ENCODE assay signal across 16 cellular contexts in genomic region chr5:111237470-111237869, GRCh38. TPM values are rescaled to one million over a fixed set of nuclear protein-coding genes. Genes with fewer than 3 reads are reported as not detected.
DNase-seq lines count a peak whose midpoint lies in the region; ATAC-seq and TF ChIP-seq lines count a peak whose summit lies in the region.
"Had no signal": no experiment of that assay in that cellular context is flagged by ENCODE, and none has a peak within 500 bp of the region (broad histone marks: within the 10 kb centered on the region; RNA-seq: fewer than 3 reads in every experiment).

No MANE protein-coding gene starts in this region.

- no peak overlapping the region for H3K18ac ChIP-seq in IMR-90 (ENCODE audit: low read depth, low read length)

- no peak overlapping the region for H3K4ac ChIP-seq in IMR-90 (ENCODE audit: low read depth, low read length)

- H3K27me3 ChIP-seq in IMR-90 (ENCODE audit: control insufficient read depth, insufficient read depth, low read length) (no peaks in the 10 kb centered on the region), right atrium auricular region (no peaks in the 10 kb centered on the region)
- no peaks in the 10 kb centered on the region for H3K27me3 ChIP-seq in naive thymus-derived CD4-positive, alpha-beta T cell (ENCODE audit: control insufficient read depth in 2 of 2, insufficient read depth in 2 of 2, low read length in 2 of 2)
- H3K27me3 ChIP-seq: gastrocnemius medialis had no signal

- no peak overlapping the region for H3K4me3 ChIP-seq in IMR-90 (ENCODE audit: insufficient read depth, low read depth, low read length)
- peak overlapping the region; percentile 38 for H3K4me3 ChIP-seq in naive thymus-derived CD4-positive, alpha-beta T cell (ENCODE audit: low read length)
- H3K4me3 ChIP-seq in right atrium auricular region = no peak overlapping the region
- H3K4me3 ChIP-seq: gastrocnemius medialis, SJSA1 had no signal

- TF ChIP-seq RAD21 in IMR-90 (IDR thresholded peaks at IDR 0.05; ENCODE audit: low read length) = no peak

- no peak overlapping the region for H4K5ac ChIP-seq in IMR-90 (ENCODE audit: low read depth, low read length)

- in situ Hi-C loops in IMR-90 (cut with MboI; ENCODE audit: low sequenced_read_pairs) = no loop called here

- TF ChIP-seq CTCF in IMR-90 (conservative IDR thresholded peaks at IDR 0.05; ENCODE audit: low read depth, low read length) (no peak), right atrium auricular region (IDR thresholded peaks at IDR 0.05) (no peak)

- no peak overlapping the region for H3K14ac ChIP-seq in IMR-90 (replicated peaks; ENCODE audit: low read depth, low read length)

- intact Hi-C loops in IMR-90 (cut with micrococcal nuclease) = no loop called here
- intact Hi-C loops in naive thymus-derived CD4-positive, alpha-beta T cell (cut with micrococcal nuclease) = loop anchor here (1.0 to 10.0 kb wide), 3 partner anchors 8 to 503 kb away; partner anchors contain the start of gene SLC25A46 (in 1 of the 2)

- H3K4me3 Mint-ChIP-seq in activated T-cell treated with anti-CD3 and anti-CD28 coated beads, Interleukin-2, amount 50 U/mL, for 24 hours = peak overlapping the region; percentile 57
- H3K4me3 Mint-ChIP-seq in activated naive CD8-positive, alpha-beta T cell treated with anti-CD3 and anti-CD28 coated beads, Interleukin-2, amount 10 ng/mL, durations not matched to agents 7 days and 5 days = peak overlapping the region; percentile 83
- peak overlapping the region; percentile 72 to 93 (median 78) for H3K4me3 Mint-ChIP-seq in naive thymus-derived CD4-positive, alpha-beta T cell

- TF ChIP-seq POLR2A in IMR-90 (IDR thresholded peaks at IDR 0.05; ENCODE audit: low read depth, low read length) = no peak

- ATAC-seq in IMR-90 (ENCODE audit: low read depth) (no peak), GM21529 (IDR thresholded peaks at IDR 0.05; ENCODE audit: unreplicated experiment) (no peak)
- ATAC-seq in activated naive CD8-positive, alpha-beta T cell treated with anti-CD3 and anti-CD28 coated beads, Interleukin-2, amount 10 ng/mL, durations not matched to agents 7 days and 5 days (ENCODE audit: low read depth) = peak; percentile 10
- no peak for ATAC-seq in naive thymus-derived CD4-positive, alpha-beta T cell
- ATAC-seq: gastrocnemius medialis had no signal

- no peaks in the 10 kb centered on the region for H3K9me3 ChIP-seq in IMR-90 (ENCODE audit: control insufficient read depth, insufficient read depth, low read length)
- no peaks in the 10 kb centered on the region for H3K9me3 ChIP-seq in naive thymus-derived CD4-positive, alpha-beta T cell (ENCODE audit: control insufficient read depth in 2 of 3, low read length in 3 of 3)
- H3K9me3 ChIP-seq in right atrium auricular region = no peaks in the 10 kb centered on the region
- H3K9me3 ChIP-seq: gastrocnemius medialis, SJSA1 had no signal

- H3K27ac ChIP-seq in IMR-90 (ENCODE audit: insufficient read depth, low read length) (no peak overlapping the region), right atrium auricular region (no peak overlapping the region)
- H3K27ac ChIP-seq in naive thymus-derived CD4-positive, alpha-beta T cell (ENCODE audit: low read depth, low read length) = peak overlapping the region; percentile 93
- H3K27ac ChIP-seq: gastrocnemius medialis, SJSA1 had no signal

- H4K91ac ChIP-seq in IMR-90 (ENCODE audit: insufficient read depth, low read depth, low read length) = no peak overlapping the region

- H2AK5ac ChIP-seq in IMR-90 (ENCODE audit: low read depth, low read length) = no peak overlapping the region

- no peak overlapping the region for H3K56ac ChIP-seq in IMR-90 (ENCODE audit: extremely low read depth, insufficient read depth, low read length)

- H3K23ac ChIP-seq in IMR-90 (ENCODE audit: low read depth, low read length) = no peak overlapping the region

- no peak overlapping the region for H2BK15ac ChIP-seq in IMR-90 (ENCODE audit: low read depth, low read length)

- no peak overlapping the region for H2BK20ac ChIP-seq in IMR-90 (ENCODE audit: low read depth, low read length)

- CTCF ChIA-PET in IMR-90 (lab: Yijun Ruan, JAX) = interaction anchor here (0.6 kb wide), 1 partner anchor 248 kb away, joined by 3 read pairs; no protein-coding TSS in a partner anchor
- CTCF ChIA-PET in naive thymus-derived CD4-positive, alpha-beta T cell (lab: Charles Lee) = interaction anchor here (0.6 to 3.7 kb wide), 5 partner anchors 11 to 42 kb away, joined by 3 to 29 read pairs (median 10); partner anchors contain the start of gene CAMK4

- BruUV-seq in IMR-90 (replicated peaks; lab: Mats Ljungman, UMichigan) = no TSS peak

- no peaks in the 10 kb centered on the region for H3K9me1 ChIP-seq in IMR-90 (ENCODE audit: insufficient read depth, low read length)

- H2AFZ ChIP-seq in IMR-90 (replicated peaks; ENCODE audit: low read length, poor library complexity) = no peak overlapping the region

- H3K4me1 Mint-ChIP-seq in activated T-cell treated with anti-CD3 and anti-CD28 coated beads, Interleukin-2, amount 50 U/mL, for 24 hours (ENCODE audit: low read depth) = peaks cover 95% of the 10 kb centered on the region
- peaks cover 77% of the 10 kb centered on the region for H3K4me1 Mint-ChIP-seq in activated naive CD8-positive, alpha-beta T cell treated with anti-CD3 and anti-CD28 coated beads, Interleukin-2, amount 10 ng/mL, durations not matched to agents 7 days and 5 days
- peaks cover 45 to 96% (median 94%) of the 10 kb centered on the region in 7 donors for H3K4me1 Mint-ChIP-seq in naive thymus-derived CD4-positive, alpha-beta T cell

- H3K27me3 Mint-ChIP-seq in activated T-cell treated with anti-CD3 and anti-CD28 coated beads, Interleukin-2, amount 50 U/mL, for 24 hours = no peaks in the 10 kb centered on the region
- no peaks in the 10 kb centered on the region for H3K27me3 Mint-ChIP-seq in activated naive CD8-positive, alpha-beta T cell treated with anti-CD3 and anti-CD28 coated beads, Interleukin-2, amount 10 ng/mL, durations not matched to agents 7 days and 5 days
- H3K27me3 Mint-ChIP-seq in naive thymus-derived CD4-positive, alpha-beta T cell = no peaks in the 10 kb centered on the region

- no peaks in the 10 kb centered on the region for H4K20me1 ChIP-seq in IMR-90 (ENCODE audit: insufficient read depth, low read length)

- no peaks in the 10 kb centered on the region for H3K79me1 ChIP-seq in IMR-90 (ENCODE audit: low read depth in 1 of 2, low read length in 2 of 2)

- H4K8ac ChIP-seq in IMR-90 (ENCODE audit: low read depth in 2 of 2, low read length in 2 of 2) = no peak overlapping the region

- peak overlapping the region; percentile 92 for H3K27ac Mint-ChIP-seq in activated T-cell treated with anti-CD3 and anti-CD28 coated beads, Interleukin-2, amount 50 U/mL, for 24 hours
- H3K27ac Mint-ChIP-seq in activated naive CD8-positive, alpha-beta T cell treated with anti-CD3 and anti-CD28 coated beads, Interleukin-2, amount 10 ng/mL, durations not matched to agents 7 days and 5 days = peak overlapping the region; percentile 97
- H3K27ac Mint-ChIP-seq in naive thymus-derived CD4-positive, alpha-beta T cell = peak overlapping the region; percentile 86 to 99 (median 94)

- no peak overlapping the region for H2BK120ac ChIP-seq in IMR-90 (ENCODE audit: low read depth, low read length)

- dilution Hi-C loops in IMR-90 (cut with HindIII; ENCODE audit: low sequenced_read_pairs, unreplicated experiment) = no loop called here

- H2BK5ac ChIP-seq in IMR-90 (ENCODE audit: low read depth, low read length, poor library complexity, severe bottlenecking) = no peak overlapping the region

- H2AK9ac ChIP-seq in IMR-90 (replicated peaks; ENCODE audit: low read depth, low read length, poor library complexity) = no peak overlapping the region

- H3K4me1 ChIP-seq in IMR-90 (ENCODE audit: control insufficient read depth, insufficient read depth, low read length) = peaks cover 6% of the 10 kb centered on the region; the same call in 1 of the 2 replicates
- peaks cover 66 to 93% of the 10 kb centered on the region in 2 donors for H3K4me1 ChIP-seq in naive thymus-derived CD4-positive, alpha-beta T cell (ENCODE audit: control insufficient read depth in 2 of 2, insufficient read depth in 2 of 2, low read length in 2 of 2)
- H3K4me1 ChIP-seq in right atrium auricular region = no peaks in the 10 kb centered on the region
- H3K4me1 ChIP-seq: gastrocnemius medialis, SJSA1 had no signal

- H3K9me3 Mint-ChIP-seq in activated T-cell treated with anti-CD3 and anti-CD28 coated beads, Interleukin-2, amount 50 U/mL, for 24 hours = no peaks in the 10 kb centered on the region
- no peaks in the 10 kb centered on the region for H3K9me3 Mint-ChIP-seq in activated naive CD8-positive, alpha-beta T cell treated with anti-CD3 and anti-CD28 coated beads, Interleukin-2, amount 10 ng/mL, durations not matched to agents 7 days and 5 days
- no peaks in the 10 kb centered on the region for H3K9me3 Mint-ChIP-seq in naive thymus-derived CD4-positive, alpha-beta T cell

- H3K4me2 ChIP-seq in IMR-90 (ENCODE audit: low read depth, low read length) = no peak overlapping the region

- no peak overlapping the region for H3K9ac ChIP-seq in IMR-90 (ENCODE audit: low read depth, low read length)

- H3K36me3 ChIP-seq in IMR-90 (ENCODE audit: control insufficient read depth, insufficient read depth, low read length) (no peaks in the 10 kb centered on the region), right atrium auricular region (no peaks in the 10 kb centered on the region)
- no peaks in the 10 kb centered on the region for H3K36me3 ChIP-seq in naive thymus-derived CD4-positive, alpha-beta T cell (ENCODE audit: control insufficient read depth in 2 of 3, insufficient read depth in 3 of 3, low read length in 3 of 3)
- H3K36me3 ChIP-seq: gastrocnemius medialis, SJSA1 had no signal

- no peak for DNase-seq in activated T-cell treated with anti-CD3 and anti-CD28 coated beads, Interleukin-2, amount 50 U/mL, for 24 hours
- no peak for DNase-seq in activated T-cell treated with anti-CD3 and anti-CD28 coated beads, Interleukin-2, amount 50 U/mL, for 1 hour
- DNase-seq in IMR-90 (peak; percentile 19), right atrium auricular region (ENCODE audit: low spot score) (no peak), NOMO-1 treated with dmso at 0.1 percent for 144 hours (lab: John Stamatoyannopoulos, UW; ENCODE audit: unreplicated experiment) (no peak)
- DNase-seq in activated naive CD8-positive, alpha-beta T cell treated with anti-CD3 and anti-CD28 coated beads, Interleukin-2, amount 10 ng/mL, durations not matched to agents 7 days and 5 days = no peak
- peak in 1 of 9 donors; percentile 33 for DNase-seq in naive thymus-derived CD4-positive, alpha-beta T cell
- DNase-seq: ACHN, COR-L47, gastrocnemius medialis, GF-D8, H7, NCI-H1092 treated with DMSO at 0.1 percent for 48 hours, nucleus accumbens had no signal

- POLR2A ChIA-PET in IMR-90 (lab: Charles Lee; ENCODE audit: unreplicated experiment) = no interaction called here
- POLR2A ChIA-PET in activated naive CD8-positive, alpha-beta T cell treated with anti-CD3 and anti-CD28 coated beads, Interleukin-2, amount 10 ng/mL, durations not matched to agents 7 days and 5 days (lab: Charles Lee) = interaction anchor here (0.7 to 7.1 kb wide), 4 partner anchors 9 to 16 kb away, joined by 3 to 77 read pairs (median 6); partner anchors contain the start of gene CAMK4
- POLR2A ChIA-PET in naive thymus-derived CD4-positive, alpha-beta T cell (lab: Charles Lee) = interaction anchor here (1.0 to 13.1 kb wide), 6 partner anchors 9 to 40 kb away, joined by 3 to 207 read pairs (median 15); partner anchors contain the start of gene CAMK4

- H3K36me3 Mint-ChIP-seq in activated T-cell treated with anti-CD3 and anti-CD28 coated beads, Interleukin-2, amount 50 U/mL, for 24 hours (ENCODE audit: low read depth) = peaks cover 15% of the 10 kb centered on the region
- H3K36me3 Mint-ChIP-seq in activated naive CD8-positive, alpha-beta T cell treated with anti-CD3 and anti-CD28 coated beads, Interleukin-2, amount 10 ng/mL, durations not matched to agents 7 days and 5 days = peaks cover 11% of the 10 kb centered on the region
- H3K36me3 Mint-ChIP-seq in naive thymus-derived CD4-positive, alpha-beta T cell = peaks cover 0 to 28% (median 1%) of the 10 kb centered on the region in 5 donors

RNA-seq across cellular contexts. Expression of gene CAMK4, which starts 13.3 kb away (rescaled TPM):
- total RNA-seq in IMR-90 (2012; rRNA removed) = 4.8 and 6.7 TPM in 2 replicates
- 2.6 and 3.7 TPM in 2 replicates for polyA plus RNA-seq in IMR-90 (2012; rRNA removed)
- 2.1 TPM in 2 replicates for polyA plus RNA-seq in IMR-90 (2012; cell fraction: cytosol; rRNA removed)
- polyA plus RNA-seq in IMR-90 (2012; cell fraction: nucleus; rRNA removed; ENCODE audit: low replicate concordance) = 0.67 and 1.8 TPM in 2 replicates
- 100 to 1,000 TPM; 132 to 154 TPM for total RNA-seq in activated naive CD8-positive, alpha-beta T cell treated with anti-CD3 and anti-CD28 coated beads, Interleukin-2, amount 10 ng/mL, durations not matched to agents 7 days and 5 days
- total RNA-seq in naive thymus-derived CD4-positive, alpha-beta T cell = 100 to 1,000 TPM; 118 to 366 (median 210) TPM
- polyA plus RNA-seq in naive thymus-derived CD4-positive, alpha-beta T cell = 100 to 1,000 TPM; 188 to 200 TPM
- total RNA-seq in right atrium auricular region = under 1 TPM; 0.11 to 0.67 TPM

Comparison
In these comparisons a context has a peak if more than half of its experiments do, and no peak if none do; other contexts are left out.
1. RNA of gene CAMK4, which starts 13.3 kb away (total RNA-seq): 118 to 366 TPM in naive thymus-derived CD4-positive, alpha-beta T cell and 132 to 154 TPM in activated naive CD8-positive, alpha-beta T cell treated with anti-CD3 and anti-CD28 coated beads, Interleukin-2, amount 10 ng/mL, durations not matched to agents 7 days and 5 days; 4.8 to 6.7 TPM in IMR-90 and 0.11 to 0.67 TPM in right atrium auricular region; every median in the first group is over 10 times any median in the second.
2. Peak in every context shown above with its lines, with median percentiles within 50 percentile points of each other: H3K27ac Mint-ChIP-seq and H3K4me3 Mint-ChIP-seq.